1 cellular context compared by ENCODE assay signal in genomic region chr1:46132529-46133180, GRCh38.
TF ChIP-seq lines count a peak whose summit lies in the region.

PIK3R3 (minus strand) TSS chr1:46132629; CDS start chr1:46131952, 677 bp downstream.

TF ChIP-seq in HepG2, 621 proteins besides CTCF, POLR2A, EP300 and RAD21 (continued from another document and continues in another):
- TF ChIP-seq SNAPC4 (CRISPR knock-in tag; IDR thresholded peaks at IDR 0.05) (peak; percentile 97), ADNP (CRISPR knock-in tag; IDR thresholded peaks at IDR 0.05) (no peak), ZFP90 (CRISPR knock-in tag; IDR thresholded peaks at IDR 0.05; ENCODE audit: borderline replicate concordance) (peak; percentile 81; the same call in 1 of the 2 replicates), ZIK1 (CRISPR knock-in tag; IDR thresholded peaks at IDR 0.05; ENCODE audit: borderline replicate concordance, low read depth) (peak; percentile 99), GLI4 (CRISPR knock-in tag; IDR thresholded peaks at IDR 0.05; ENCODE audit: borderline replicate concordance) (no peak; the same call in 1 of the 2 replicates), GPN1 (CRISPR knock-in tag; IDR thresholded peaks at IDR 0.05; ENCODE audit: borderline replicate concordance) (peak; percentile 90; the same call in 1 of the 2 replicates), ZNF101 (CRISPR knock-in tag; IDR thresholded peaks at IDR 0.05; ENCODE audit: borderline replicate concordance, low read depth) (peak; percentile 56; the same call in 1 of the 2 replicates), SRF (IDR thresholded peaks at IDR 0.05; ENCODE audit: low read depth, low read length) (no peak), ONECUT2 (CRISPR knock-in tag; IDR thresholded peaks at IDR 0.05) (no peak; the same call in 1 of the 2 replicates), MXI1 (IDR thresholded peaks at IDR 0.05; ENCODE audit: borderline replicate concordance, low read depth, low read length) (no peak), MIER3 (CRISPR knock-in tag; IDR thresholded peaks at IDR 0.05; ENCODE audit: borderline replicate concordance) (peak; percentile 88; the same call in 1 of the 2 replicates), ZNF337 (CRISPR knock-in tag; IDR thresholded peaks at IDR 0.05; ENCODE audit: borderline replicate concordance, low read depth) (peak; percentile 57; the same call in 1 of the 2 replicates), ZNF326 (CRISPR knock-in tag; IDR thresholded peaks at IDR 0.05; ENCODE audit: borderline replicate concordance) (no peak), NFIB (CRISPR knock-in tag; IDR thresholded peaks at IDR 0.05; ENCODE audit: borderline replicate concordance) (peak; percentile 97), TRIM24 (CRISPR knock-in tag; IDR thresholded peaks at IDR 0.05) (no peak), SALL2 (CRISPR knock-in tag; IDR thresholded peaks at IDR 0.05) (peak; percentile 96), SETDB1 (CRISPR knock-in tag; IDR thresholded peaks at IDR 0.05; ENCODE audit: borderline replicate concordance) (peak; percentile 93), ZNF816 (CRISPR knock-in tag; IDR thresholded peaks at IDR 0.05; ENCODE audit: borderline replicate concordance) (peak; percentile 95), ZNF549 (CRISPR knock-in tag; IDR thresholded peaks at IDR 0.05) (no peak), REL (CRISPR knock-in tag; conservative IDR thresholded peaks at IDR 0.05) (peak; percentile 100), ZNF589 (CRISPR knock-in tag; conservative IDR thresholded peaks at IDR 0.05) (peak; percentile 100), GMEB1 (CRISPR knock-in tag; IDR thresholded peaks at IDR 0.05; ENCODE audit: borderline replicate concordance) (peak; percentile 69), SP2 (CRISPR knock-in tag; IDR thresholded peaks at IDR 0.05) (peak; percentile 72), ZNF747 (CRISPR knock-in tag; IDR thresholded peaks at IDR 0.05; ENCODE audit: borderline replicate concordance) (peak; percentile 86; the same call in 1 of the 2 replicates), SNAI1 (CRISPR knock-in tag; IDR thresholded peaks at IDR 0.05; ENCODE audit: borderline replicate concordance) (peak; percentile 86; the same call in 1 of the 2 replicates), ZFP37 (CRISPR knock-in tag; IDR thresholded peaks at IDR 0.05; ENCODE audit: borderline replicate concordance) (peak; percentile 98), NR2F1 (CRISPR knock-in tag; IDR thresholded peaks at IDR 0.05) (no peak), ZNF276 (CRISPR knock-in tag; IDR thresholded peaks at IDR 0.05; ENCODE audit: low read depth) (peak; percentile 94), SOX13 (IDR thresholded peaks at IDR 0.05) (peak; percentile 33; the same call in 1 of the 2 replicates), SOX13 (CRISPR knock-in tag; conservative IDR thresholded peaks at IDR 0.05 in 1 of 2, IDR thresholded peaks at IDR 0.05 in 1 of 2) (peak in 1 of 2 experiments; percentile 56; a peak in 1 of 4 replicates), IRF2 (CRISPR knock-in tag; IDR thresholded peaks at IDR 0.05) (peak; percentile 95; the same call in 1 of the 2 replicates), ATAD3A (CRISPR knock-in tag; IDR thresholded peaks at IDR 0.05) (no peak), SP1 (IDR thresholded peaks at IDR 0.05) (no peak), SP1 (CRISPR knock-in tag; IDR thresholded peaks at IDR 0.05) (peak; percentile 65), ZNF562 (CRISPR knock-in tag; IDR thresholded peaks at IDR 0.05; ENCODE audit: borderline replicate concordance) (peak; percentile 98), ZNF263 (CRISPR knock-in tag; IDR thresholded peaks at IDR 0.05) (peak; percentile 94), JUND (CRISPR knock-in tag; IDR thresholded peaks at IDR 0.05) (0 out of 2 replicates have a peak, but pooled peaks have one; percentile 44), HOXA3 (CRISPR knock-in tag; IDR thresholded peaks at IDR 0.05) (peak; percentile 92), IRX3 (CRISPR knock-in tag; IDR thresholded peaks at IDR 0.05; ENCODE audit: borderline replicate concordance, low read depth) (peak; percentile 94)
- TF ChIP-seq, protein P1, sequence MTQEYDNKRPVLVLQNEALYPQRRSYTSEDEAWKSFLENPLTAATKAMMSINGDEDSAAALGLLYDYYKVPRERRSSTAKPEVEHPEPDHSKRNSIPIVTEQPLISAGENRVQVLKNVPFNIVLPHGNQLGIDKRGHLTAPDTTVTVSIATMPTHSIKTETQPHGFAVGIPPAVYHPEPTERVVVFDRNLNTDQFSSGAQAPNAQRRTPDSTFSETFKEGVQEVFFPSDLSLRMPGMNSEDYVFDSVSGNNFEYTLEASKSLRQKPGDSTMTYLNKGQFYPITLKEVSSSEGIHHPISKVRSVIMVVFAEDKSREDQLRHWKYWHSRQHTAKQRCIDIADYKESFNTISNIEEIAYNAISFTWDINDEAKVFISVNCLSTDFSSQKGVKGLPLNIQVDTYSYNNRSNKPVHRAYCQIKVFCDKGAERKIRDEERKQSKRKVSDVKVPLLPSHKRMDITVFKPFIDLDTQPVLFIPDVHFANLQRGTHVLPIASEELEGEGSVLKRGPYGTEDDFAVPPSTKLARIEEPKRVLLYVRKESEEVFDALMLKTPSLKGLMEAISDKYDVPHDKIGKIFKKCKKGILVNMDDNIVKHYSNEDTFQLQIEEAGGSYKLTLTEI (CRISPR knock-in tag; conservative IDR thresholded peaks at IDR 0.05), result peak; percentile 73; the same call in 1 of the 2 replicates
- TF ChIP-seq, protein P2, sequence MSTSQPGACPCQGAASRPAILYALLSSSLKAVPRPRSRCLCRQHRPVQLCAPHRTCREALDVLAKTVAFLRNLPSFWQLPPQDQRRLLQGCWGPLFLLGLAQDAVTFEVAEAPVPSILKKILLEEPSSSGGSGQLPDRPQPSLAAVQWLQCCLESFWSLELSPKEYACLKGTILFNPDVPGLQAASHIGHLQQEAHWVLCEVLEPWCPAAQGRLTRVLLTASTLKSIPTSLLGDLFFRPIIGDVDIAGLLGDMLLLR (CRISPR knock-in tag; IDR thresholded peaks at IDR 0.05), result peak; percentile 99
- TF ChIP-seq, protein P3, sequence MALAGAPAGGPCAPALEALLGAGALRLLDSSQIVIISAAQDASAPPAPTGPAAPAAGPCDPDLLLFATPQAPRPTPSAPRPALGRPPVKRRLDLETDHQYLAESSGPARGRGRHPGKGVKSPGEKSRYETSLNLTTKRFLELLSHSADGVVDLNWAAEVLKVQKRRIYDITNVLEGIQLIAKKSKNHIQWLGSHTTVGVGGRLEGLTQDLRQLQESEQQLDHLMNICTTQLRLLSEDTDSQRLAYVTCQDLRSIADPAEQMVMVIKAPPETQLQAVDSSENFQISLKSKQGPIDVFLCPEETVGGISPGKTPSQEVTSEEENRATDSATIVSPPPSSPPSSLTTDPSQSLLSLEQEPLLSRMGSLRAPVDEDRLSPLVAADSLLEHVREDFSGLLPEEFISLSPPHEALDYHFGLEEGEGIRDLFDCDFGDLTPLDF (CRISPR knock-in tag; IDR thresholded peaks at IDR 0.05), result peak; percentile 81
- TF ChIP-seq, protein P4, sequence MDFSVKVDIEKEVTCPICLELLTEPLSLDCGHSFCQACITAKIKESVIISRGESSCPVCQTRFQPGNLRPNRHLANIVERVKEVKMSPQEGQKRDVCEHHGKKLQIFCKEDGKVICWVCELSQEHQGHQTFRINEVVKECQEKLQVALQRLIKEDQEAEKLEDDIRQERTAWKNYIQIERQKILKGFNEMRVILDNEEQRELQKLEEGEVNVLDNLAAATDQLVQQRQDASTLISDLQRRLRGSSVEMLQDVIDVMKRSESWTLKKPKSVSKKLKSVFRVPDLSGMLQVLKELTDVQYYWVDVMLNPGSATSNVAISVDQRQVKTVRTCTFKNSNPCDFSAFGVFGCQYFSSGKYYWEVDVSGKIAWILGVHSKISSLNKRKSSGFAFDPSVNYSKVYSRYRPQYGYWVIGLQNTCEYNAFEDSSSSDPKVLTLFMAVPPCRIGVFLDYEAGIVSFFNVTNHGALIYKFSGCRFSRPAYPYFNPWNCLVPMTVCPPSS (IDR thresholded peaks at IDR 0.05), result no peak
- TF ChIP-seq, protein P5, sequence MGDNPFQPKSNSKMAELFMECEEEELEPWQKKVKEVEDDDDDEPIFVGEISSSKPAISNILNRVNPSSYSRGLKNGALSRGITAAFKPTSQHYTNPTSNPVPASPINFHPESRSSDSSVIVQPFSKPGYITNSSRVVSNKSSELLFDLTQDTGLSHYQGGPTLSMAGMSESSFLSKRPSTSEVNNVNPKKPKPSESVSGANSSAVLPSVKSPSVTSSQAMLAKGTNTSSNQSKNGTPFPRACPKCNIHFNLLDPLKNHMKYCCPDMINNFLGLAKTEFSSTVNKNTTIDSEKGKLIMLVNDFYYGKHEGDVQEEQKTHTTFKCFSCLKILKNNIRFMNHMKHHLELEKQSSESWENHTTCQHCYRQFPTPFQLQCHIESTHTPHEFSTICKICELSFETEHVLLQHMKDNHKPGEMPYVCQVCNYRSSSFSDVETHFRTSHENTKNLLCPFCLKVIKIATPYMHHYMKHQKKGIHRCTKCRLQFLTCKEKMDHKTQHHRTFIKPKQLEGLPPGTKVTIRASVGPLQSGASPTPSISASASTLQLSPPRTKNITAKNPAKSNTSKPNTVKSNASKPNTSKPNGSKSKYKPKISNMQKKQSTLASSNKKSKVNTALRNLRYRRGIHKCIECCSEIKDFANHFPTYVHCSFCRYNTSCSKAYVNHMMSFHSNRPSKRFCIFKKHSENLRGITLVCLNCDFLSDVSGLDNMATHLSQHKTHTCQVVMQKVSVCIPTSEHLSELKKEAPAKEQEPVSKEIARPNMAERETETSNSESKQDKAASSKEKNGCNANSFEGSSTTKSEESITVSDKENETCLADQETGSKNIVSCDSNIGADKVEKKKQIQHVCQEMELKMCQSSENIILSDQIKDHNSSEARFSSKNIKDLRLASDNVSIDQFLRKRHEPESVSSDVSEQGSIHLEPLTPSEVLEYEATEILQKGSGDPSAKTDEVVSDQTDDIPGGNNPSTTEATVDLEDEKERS (CRISPR knock-in tag; IDR thresholded peaks at IDR 0.05), result peak; percentile 92
- TF ChIP-seq, protein P6, sequence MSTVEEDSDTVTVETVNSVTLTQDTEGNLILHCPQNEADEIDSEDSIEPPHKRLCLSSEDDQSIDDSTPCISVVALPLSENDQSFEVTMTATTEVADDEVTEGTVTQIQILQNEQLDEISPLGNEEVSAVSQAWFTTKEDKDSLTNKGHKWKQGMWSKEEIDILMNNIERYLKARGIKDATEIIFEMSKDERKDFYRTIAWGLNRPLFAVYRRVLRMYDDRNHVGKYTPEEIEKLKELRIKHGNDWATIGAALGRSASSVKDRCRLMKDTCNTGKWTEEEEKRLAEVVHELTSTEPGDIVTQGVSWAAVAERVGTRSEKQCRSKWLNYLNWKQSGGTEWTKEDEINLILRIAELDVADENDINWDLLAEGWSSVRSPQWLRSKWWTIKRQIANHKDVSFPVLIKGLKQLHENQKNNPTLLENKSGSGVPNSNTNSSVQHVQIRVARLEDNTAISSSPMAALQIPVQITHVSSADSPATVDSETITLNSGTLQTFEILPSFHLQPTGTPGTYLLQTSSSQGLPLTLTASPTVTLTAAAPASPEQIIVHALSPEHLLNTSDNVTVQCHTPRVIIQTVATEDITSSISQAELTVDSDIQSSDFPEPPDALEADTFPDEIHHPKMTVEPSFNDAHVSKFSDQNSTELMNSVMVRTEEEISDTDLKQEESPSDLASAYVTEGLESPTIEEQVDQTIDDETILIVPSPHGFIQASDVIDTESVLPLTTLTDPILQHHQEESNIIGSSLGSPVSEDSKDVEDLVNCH (CRISPR knock-in tag; IDR thresholded peaks at IDR 0.05), result 0 out of 2 replicates have a peak, but pooled peaks have one; percentile 60
